In genomic region chr13:29539866-29540265, GRCh38 we compare ENCODE assay signal across 2 cellular contexts.
TF ChIP-seq lines count a peak whose summit lies in the region.

No MANE protein-coding gene starts in this region.

TF ChIP-seq in GM23338, 12 proteins besides CTCF, POLR2A, EP300 and RAD21 (continued from another document):
- TF ChIP-seq ZNF114 (CRISPR knock-in tag; IDR thresholded peaks at IDR 0.05) (no peak), CREB1 (CRISPR knock-in tag; IDR thresholded peaks at IDR 0.05; ENCODE audit: low read depth) (no peak), REST (IDR thresholded peaks at IDR 0.05; ENCODE audit: unreplicated experiment) (no peak), EZH2 (IDR thresholded peaks at IDR 0.05; ENCODE audit: low read depth, unreplicated experiment) (no peak), ETS1 (IDR thresholded peaks at IDR 0.05) (no peak), POLR2AphosphoS5 (IDR thresholded peaks at IDR 0.05; ENCODE audit: low read depth) (no peak)

TF ChIP-seq in neural cell, 6 proteins besides CTCF, POLR2A, EP300 and RAD21:
- TF ChIP-seq SMC3 (conservative IDR thresholded peaks at IDR 0.05; ENCODE audit: poor library complexity) (no peak), POLR2AphosphoS5 (IDR thresholded peaks at IDR 0.05) (no peak), MXI1 (conservative IDR thresholded peaks at IDR 0.05; ENCODE audit: poor library complexity, severe bottlenecking) (no peak), REST (IDR thresholded peaks at IDR 0.05; ENCODE audit: borderline replicate concordance) (no peak), EZH2 (IDR thresholded peaks at IDR 0.05; ENCODE audit: borderline replicate concordance, insufficient read depth, low read length, poor library complexity, severe bottlenecking) (no peak), TAF1 (IDR thresholded peaks at IDR 0.05; ENCODE audit: low read depth) (no peak)
